In genomic region chr21:38159355-38159754, GRCh38 we compare ENCODE assay signal across 8 cellular contexts.
DNase-seq lines count a peak whose midpoint lies in the region; ATAC-seq and TF ChIP-seq lines count a peak whose summit lies in the region.

No MANE protein-coding gene starts in this region.

- H3K9me3 ChIP-seq in OCI-LY1 (ENCODE audit: low read length): no peaks in the 10 kb centered on the region
- H3K9me3 ChIP-seq in trophoblast cell (ENCODE audit: insufficient read depth, low read depth, low read length): no peaks in the 10 kb centered on the region

- H3K27ac ChIP-seq in OCI-LY1 (ENCODE audit: low read depth, low read length, poor library complexity, severe bottlenecking): no peak overlapping the region
- no peak overlapping the region for H3K27ac ChIP-seq in trophoblast cell (ENCODE audit: low read depth, low read length)

- H3K4me2 ChIP-seq in OCI-LY1 (ENCODE audit: low read length) (no peak overlapping the region), trophoblast cell (ENCODE audit: low read length) (no peak overlapping the region)

- ATAC-seq in HG03432 (IDR thresholded peaks at IDR 0.05; ENCODE audit: unreplicated experiment) (peak; percentile 49), HG03045 (IDR thresholded peaks at IDR 0.05; ENCODE audit: unreplicated experiment) (no peak), HG03280 (IDR thresholded peaks at IDR 0.05; ENCODE audit: unreplicated experiment) (no peak)

- DNase-seq in D341Med (ENCODE audit: low spot score): peak; percentile 48
- peak; percentile 25 for DNase-seq in activated T-cell treated with anti-CD3 and anti-CD28 coated beads, Interleukin-2, amount 50 U/mL, for 1 hour
- peak; percentile 80 for DNase-seq in fibroblast of the conjunctiva (ENCODE audit: low read depth)
- peak; percentile 13 to 68 for DNase-seq in trophoblast cell

- H2AFZ ChIP-seq in OCI-LY1 (ENCODE audit: low read length) (no peak overlapping the region), trophoblast cell (ENCODE audit: insufficient read depth, low read length, poor library complexity) (no peak overlapping the region)

- H2BK5ac ChIP-seq in trophoblast cell (ENCODE audit: low read depth, low read length, poor library complexity): no peak overlapping the region

- H3K4me3 ChIP-seq in OCI-LY1 (ENCODE audit: low read depth, low read length, poor library complexity, severe bottlenecking): no peak overlapping the region
- H3K4me3 ChIP-seq in trophoblast cell (ENCODE audit: low read depth, low read length): no peak overlapping the region

- H4K8ac ChIP-seq in trophoblast cell (ENCODE audit: low read depth, low read length): no peak overlapping the region

- H4K12ac ChIP-seq in trophoblast cell (ENCODE audit: low read depth, low read length): no peak overlapping the region

- H3K23ac ChIP-seq in trophoblast cell (ENCODE audit: low read length): no peak overlapping the region

- H4K20me1 ChIP-seq in OCI-LY1 (ENCODE audit: insufficient read depth, low read length): no peaks in the 10 kb centered on the region

- no peaks in the 10 kb centered on the region for H3K4me1 ChIP-seq in OCI-LY1 (ENCODE audit: insufficient read depth, low read length, severe bottlenecking)
- H3K4me1 ChIP-seq in trophoblast cell (ENCODE audit: control insufficient read depth in 1 of 2, insufficient read depth in 2 of 2, low read length in 2 of 2): no peaks in the 10 kb centered on the region

- WGBS in trophoblast cell (ENCODE audit: extremely low coverage, insufficient coverage, insufficient read length): no CpG with 5 or more reads among the region's 3 CpGs

- no peak overlapping the region for H4K91ac ChIP-seq in trophoblast cell (ENCODE audit: low read depth, low read length)

- H3K18ac ChIP-seq in trophoblast cell (ENCODE audit: low read length): no peak overlapping the region

- no peak overlapping the region for H2BK120ac ChIP-seq in trophoblast cell (ENCODE audit: insufficient read depth, low read length, poor library complexity)

- peak; percentile 87 for TF ChIP-seq CTCF in OCI-LY1 (IDR thresholded peaks at IDR 0.05; ENCODE audit: low read length)

- no peak overlapping the region for H2BK12ac ChIP-seq in trophoblast cell (ENCODE audit: low read length)

- H3K14ac ChIP-seq in trophoblast cell (ENCODE audit: low read length): no peak overlapping the region

- H3K4ac ChIP-seq in trophoblast cell (ENCODE audit: low read depth, low read length): no peak overlapping the region

- H3K79me2 ChIP-seq in OCI-LY1 (ENCODE audit: insufficient read depth, low read length) (no peaks in the 10 kb centered on the region), trophoblast cell (ENCODE audit: control insufficient read depth, insufficient read depth, low read length, poor library complexity) (no peaks in the 10 kb centered on the region)

- no peak overlapping the region for H2AK5ac ChIP-seq in trophoblast cell (ENCODE audit: low read length)

- H3K27me3 ChIP-seq in OCI-LY1 (ENCODE audit: insufficient read depth, low read length) (no peaks in the 10 kb centered on the region), trophoblast cell (ENCODE audit: insufficient read depth, low read length) (no peaks in the 10 kb centered on the region)

- no peaks in the 10 kb centered on the region for H3K36me3 ChIP-seq in OCI-LY1 (ENCODE audit: insufficient read depth, low read length)
- H3K36me3 ChIP-seq in trophoblast cell (ENCODE audit: control insufficient read depth in 1 of 2, insufficient read depth in 2 of 2, low read length in 2 of 2): no peaks in the 10 kb centered on the region

- no peaks in the 10 kb centered on the region for H3F3A ChIP-seq in OCI-LY1 (ENCODE audit: insufficient read depth, low read length)

- H3K79me1 ChIP-seq in trophoblast cell (ENCODE audit: low read length): no peaks in the 10 kb centered on the region

- no peak overlapping the region for H3K9ac ChIP-seq in OCI-LY1 (ENCODE audit: low read length)
- no peak overlapping the region for H3K9ac ChIP-seq in trophoblast cell (ENCODE audit: low read length)

- no peaks in the 10 kb centered on the region for H3K9me2 ChIP-seq in OCI-LY1 (ENCODE audit: low read depth, low read length)

Comparison
In these comparisons a context has a peak if more than half of its experiments do, and no peak if none do; other contexts are left out.
1. DNase-seq: peak in every context shown above with its lines; median percentile 80 in fibroblast of the conjunctiva; 48 in D341Med; 40 in trophoblast cell; 25 in activated T-cell treated with anti-CD3 and anti-CD28 coated beads, Interleukin-2, amount 50 U/mL, for 1 hour.